8 cellular contexts compared by ENCODE assay signal in genomic region chr15:22978691-22979068, GRCh38. TPM values are rescaled to one million over a fixed set of nuclear protein-coding genes. Genes with fewer than 3 reads are reported as not detected.
DNase-seq lines count a peak whose midpoint lies in the region; ATAC-seq and TF ChIP-seq lines count a peak whose summit lies in the region.

No MANE protein-coding gene starts in this region.

- H3K36me3 Mint-ChIP-seq in activated T-cell treated with anti-CD3 and anti-CD28 coated beads, Interleukin-2, amount 50 U/mL, for 72 hours (ENCODE audit: insufficient read depth in 2 of 2) = no peaks in the 10 kb centered on the region
- H3K36me3 Mint-ChIP-seq in activated naive CD8-positive, alpha-beta T cell treated with anti-CD3 and anti-CD28 coated beads, Interleukin-2, amount 10 ng/mL, durations not matched to agents 7 days and 5 days = no peaks in the 10 kb centered on the region

- no peaks in the 10 kb centered on the region for H3K9me3 Mint-ChIP-seq in activated T-cell treated with anti-CD3 and anti-CD28 coated beads, Interleukin-2, amount 50 U/mL, for 72 hours
- H3K9me3 Mint-ChIP-seq in activated naive CD8-positive, alpha-beta T cell treated with anti-CD3 and anti-CD28 coated beads, Interleukin-2, amount 10 ng/mL, durations not matched to agents 7 days and 5 days = no peaks in the 10 kb centered on the region

- ATAC-seq in activated T-cell treated with anti-CD3 and anti-CD28 coated beads, Interleukin-2, amount 50 U/mL, for 72 hours (replicated peaks in 1 of 2) = peak in 1 of 2 donors; percentile 6
- no peak for ATAC-seq in activated naive CD8-positive, alpha-beta T cell treated with anti-CD3 and anti-CD28 coated beads, Interleukin-2, amount 10 ng/mL, durations not matched to agents 7 days and 5 days (ENCODE audit: low read depth)
- no peak for ATAC-seq in HG02763 (IDR thresholded peaks at IDR 0.05; ENCODE audit: unreplicated experiment)

- DNase-seq in activated T-cell treated with anti-CD3 and anti-CD28 coated beads, Interleukin-2, amount 50 U/mL, for 72 hours = no peak
- DNase-seq in activated T-cell treated with anti-CD3 and anti-CD28 coated beads, Interleukin-2, amount 50 U/mL, for 1 hour = no peak
- no peak for DNase-seq in activated naive CD8-positive, alpha-beta T cell treated with anti-CD3 and anti-CD28 coated beads, Interleukin-2, amount 10 ng/mL, durations not matched to agents 7 days and 5 days
- DNase-seq in kidney epithelial cell (ENCODE audit: low read depth) (no peak), tibial artery (peak in 1 of 2 donors; percentile 64), NCI-H1048 (lab: John Stamatoyannopoulos, UW) (no peak), OCI-M2 (lab: John Stamatoyannopoulos, UW; ENCODE audit: unreplicated experiment) (no peak)

- peak overlapping the region; percentile 84 for H3K4me3 ChIP-seq in kidney epithelial cell (ENCODE audit: low read depth, low read length)
- peak overlapping the region; percentile 82 to 98 for H3K4me3 ChIP-seq in tibial artery

- peaks cover 16% of the 10 kb centered on the region for H3K27me3 Mint-ChIP-seq in activated T-cell treated with anti-CD3 and anti-CD28 coated beads, Interleukin-2, amount 50 U/mL, for 72 hours (ENCODE audit: low read depth)
- H3K27me3 Mint-ChIP-seq in activated naive CD8-positive, alpha-beta T cell treated with anti-CD3 and anti-CD28 coated beads, Interleukin-2, amount 10 ng/mL, durations not matched to agents 7 days and 5 days = peaks cover 27% of the 10 kb centered on the region

- peaks cover 0 to 27% (median 14%) of the 10 kb centered on the region in 4 donors for H3K4me1 ChIP-seq in tibial artery

- H3K4me1 Mint-ChIP-seq in activated T-cell treated with anti-CD3 and anti-CD28 coated beads, Interleukin-2, amount 50 U/mL, for 72 hours (ENCODE audit: low read depth) = peaks cover 18% of the 10 kb centered on the region
- H3K4me1 Mint-ChIP-seq in activated naive CD8-positive, alpha-beta T cell treated with anti-CD3 and anti-CD28 coated beads, Interleukin-2, amount 10 ng/mL, durations not matched to agents 7 days and 5 days = peaks cover 18% of the 10 kb centered on the region

- H3K27ac Mint-ChIP-seq in activated T-cell treated with anti-CD3 and anti-CD28 coated beads, Interleukin-2, amount 50 U/mL, for 72 hours = no peak overlapping the region
- H3K27ac Mint-ChIP-seq in activated naive CD8-positive, alpha-beta T cell treated with anti-CD3 and anti-CD28 coated beads, Interleukin-2, amount 10 ng/mL, durations not matched to agents 7 days and 5 days = no peak overlapping the region

- no peaks in the 10 kb centered on the region for H3K36me3 ChIP-seq in kidney epithelial cell (ENCODE audit: control insufficient read depth, insufficient read depth, low read length)
- H3K36me3 ChIP-seq in tibial artery = no peaks in the 10 kb centered on the region

- H3K4me3 Mint-ChIP-seq in activated T-cell treated with anti-CD3 and anti-CD28 coated beads, Interleukin-2, amount 50 U/mL, for 72 hours = peak overlapping the region; percentile 86 to 90
- peak overlapping the region; percentile 90 for H3K4me3 Mint-ChIP-seq in activated naive CD8-positive, alpha-beta T cell treated with anti-CD3 and anti-CD28 coated beads, Interleukin-2, amount 10 ng/mL, durations not matched to agents 7 days and 5 days

- H3K27me3 ChIP-seq in kidney epithelial cell (ENCODE audit: control insufficient read depth, insufficient read depth, low read length) (no peaks in the 10 kb centered on the region), tibial artery (no peaks in the 10 kb centered on the region)

- TF ChIP-seq CTCF in kidney epithelial cell (IDR thresholded peaks at IDR 0.05; ENCODE audit: insufficient read depth, low read length, poor library complexity, severe bottlenecking) = no peak
- TF ChIP-seq CTCF in tibial artery (IDR thresholded peaks at IDR 0.05) = no peak

- intact Hi-C loops in tibial artery (cut with DNase I; ENCODE audit: low total_unique reads) = loop anchor here (10.0 kb wide), 1 partner anchor 144 kb away; the partner anchor contains the start of gene NIPA2

- H3K9me3 ChIP-seq in tibial artery = no peaks in the 10 kb centered on the region

- POLR2A ChIA-PET in activated naive CD8-positive, alpha-beta T cell treated with anti-CD3 and anti-CD28 coated beads, Interleukin-2, amount 10 ng/mL, durations not matched to agents 7 days and 5 days (lab: Charles Lee) = no interaction called here

- H3K27ac ChIP-seq in tibial artery = no peak overlapping the region

RNA-seq across cellular contexts. Expression of gene CYFIP1, which starts 1.5 kb away (rescaled TPM):
- 10 to 100 TPM; 13.5 to 19.2 TPM for total RNA-seq in activated T-cell treated with anti-CD3 and anti-CD28 coated beads, Interleukin-2, amount 50 U/mL, for 72 hours
- 10 to 100 TPM; 12.6 to 12.7 TPM for total RNA-seq in activated naive CD8-positive, alpha-beta T cell treated with anti-CD3 and anti-CD28 coated beads, Interleukin-2, amount 10 ng/mL, durations not matched to agents 7 days and 5 days
- 110 and 120 TPM in 2 replicates for total RNA-seq in kidney epithelial cell
